20 cellular contexts compared by ENCODE assay signal in genomic region chr10:93812664-93813338, GRCh38. TPM values are rescaled to one million over a fixed set of nuclear protein-coding genes. Genes with fewer than 3 reads are reported as not detected.
DNase-seq lines count a peak whose midpoint lies in the region; ATAC-seq, FAIRE-seq and TF ChIP-seq lines count a peak whose summit lies in the region.
"Had no signal": no experiment of that assay in that cellular context is flagged by ENCODE, and none has a peak within 500 bp of the region (broad histone marks: within the 10 kb centered on the region; RNA-seq: fewer than 3 reads in every experiment).

No MANE protein-coding gene starts in this region.

- dilution Hi-C loops in IMR-90 (cut with HindIII; ENCODE audit: low sequenced_read_pairs, unreplicated experiment): no loop called here

- FAIRE-seq in astrocyte (lab: Jason Lieb, UNC) (no peak), frontal cortex (lab: Jason Lieb, UNC) (no peak)
- FAIRE-seq: D721Med, G401.6, GM12878, K562 had no signal

- H3K9ac ChIP-seq in IMR-90 (ENCODE audit: low read depth, low read length) (no peak overlapping the region), astrocyte (ENCODE audit: low read length) (no peak overlapping the region), trophoblast cell (ENCODE audit: low read length) (no peak overlapping the region)
- H3K9ac ChIP-seq: BLaER1 had no signal

- no peak overlapping the region for H3K23ac ChIP-seq in IMR-90 (ENCODE audit: low read depth, low read length)
- H3K23ac ChIP-seq in trophoblast cell (ENCODE audit: low read length): no peak overlapping the region

- no peak for TF ChIP-seq CTCF in IMR-90 (conservative IDR thresholded peaks at IDR 0.05; ENCODE audit: low read depth, low read length)
- no peak for TF ChIP-seq CTCF in astrocyte (IDR thresholded peaks at IDR 0.05; ENCODE audit: insufficient read depth, low read depth, low read length)

- H2AK9ac ChIP-seq in IMR-90 (replicated peaks; ENCODE audit: low read depth, low read length, poor library complexity): no peak overlapping the region

- no peak for ATAC-seq in IMR-90 (ENCODE audit: low read depth)
- ATAC-seq: K562 had no signal

- peaks cover 9% of the 10 kb centered on the region for H3K27me3 Mint-ChIP-seq in astrocyte (ENCODE audit: low read depth, unreplicated experiment)

- DNase-seq in NCI-H2227 (lab: John Stamatoyannopoulos, UW; ENCODE audit: unreplicated experiment) (peak; percentile 2), NCI-H2227 treated with DMSO at 0.1 percent for 48 hours (lab: John Stamatoyannopoulos, UW) (no peak), IMR-90 (no peak), astrocyte (ENCODE audit: low read depth) (no peak), T1000 (lab: John Stamatoyannopoulos, UW) (no peak), trophoblast cell (no peak), frontal cortex (ENCODE audit: low spot score in 2 of 2) (no peak)
- DNase-seq: NCI-H2029 treated with DMSO at 0.1 percent for 48 hours had no signal

- BruUV-seq in IMR-90 (replicated peaks; lab: Mats Ljungman, UMichigan): no TSS peak

- no peaks in the 10 kb centered on the region for H3K9me3 ChIP-seq in IMR-90 (ENCODE audit: control insufficient read depth, insufficient read depth, low read length)
- H3K9me3 ChIP-seq in astrocyte (ENCODE audit: insufficient read depth, low read depth, low read length): no peaks in the 10 kb centered on the region
- no peaks in the 10 kb centered on the region for H3K9me3 ChIP-seq in trophoblast cell (ENCODE audit: insufficient read depth, low read depth, low read length)
- H3K9me3 ChIP-seq: BLaER1, MG63, SJSA1 had no signal

- TF ChIP-seq POLR2A in IMR-90 (IDR thresholded peaks at IDR 0.05; ENCODE audit: low read depth, low read length): no peak

- WGBS in IMR-90 (ENCODE audit: extremely low coverage in 2 of 2, insufficient read length in 1 of 2), 2 experiments: no CpG with 5 or more reads among the region's 1 CpG
- WGBS in trophoblast cell (ENCODE audit: extremely low coverage, insufficient coverage, insufficient read length): no CpG with 5 or more reads among the region's 1 CpG

- CTCF ChIA-PET in IMR-90 (lab: Yijun Ruan, JAX): no interaction called here

- H3K27me3 ChIP-seq in IMR-90 (ENCODE audit: control insufficient read depth, insufficient read depth, low read length): peaks cover 9% of the 10 kb centered on the region
- H3K27me3 ChIP-seq in astrocyte (ENCODE audit: insufficient read depth, low read length): peaks cover 4% of the 10 kb centered on the region
- H3K27me3 ChIP-seq in trophoblast cell (ENCODE audit: insufficient read depth, low read length): no peaks in the 10 kb centered on the region
- H3K27me3 ChIP-seq: BLaER1, MG63, SJSA1 had no signal

- H3K18ac ChIP-seq in IMR-90 (ENCODE audit: low read depth, low read length) (no peak overlapping the region), trophoblast cell (ENCODE audit: low read length) (no peak overlapping the region)

- H3K4me3 ChIP-seq in IMR-90 (ENCODE audit: insufficient read depth, low read depth, low read length) (no peak overlapping the region), astrocyte (ENCODE audit: insufficient read depth, low read depth, low read length) (no peak overlapping the region), trophoblast cell (ENCODE audit: low read depth, low read length) (no peak overlapping the region)
- H3K4me3 ChIP-seq: BLaER1, GM12878, GM23338, K562, MG63, SJSA1 had no signal

- H3K14ac ChIP-seq in IMR-90 (replicated peaks; ENCODE audit: low read depth, low read length) (no peak overlapping the region), trophoblast cell (ENCODE audit: low read length) (no peak overlapping the region)

- no peaks in the 10 kb centered on the region for H3K36me3 ChIP-seq in IMR-90 (ENCODE audit: control insufficient read depth, insufficient read depth, low read length)
- H3K36me3 ChIP-seq in astrocyte (ENCODE audit: insufficient read depth, low read length): no peaks in the 10 kb centered on the region
- no peaks in the 10 kb centered on the region for H3K36me3 ChIP-seq in trophoblast cell (ENCODE audit: control insufficient read depth in 1 of 2, insufficient read depth in 2 of 2, low read length in 2 of 2)
- H3K36me3 ChIP-seq: BLaER1, MG63, SJSA1 had no signal

- POLR2A ChIA-PET in IMR-90 (lab: Charles Lee; ENCODE audit: unreplicated experiment): no interaction called here

- no peak overlapping the region for H2BK120ac ChIP-seq in IMR-90 (ENCODE audit: low read depth, low read length)
- H2BK120ac ChIP-seq in trophoblast cell (ENCODE audit: insufficient read depth, low read length, poor library complexity): no peak overlapping the region

- H3K4me1 ChIP-seq in IMR-90 (ENCODE audit: control insufficient read depth, insufficient read depth, low read length) (peaks cover 6% of the 10 kb centered on the region), astrocyte (ENCODE audit: insufficient read depth, low read length) (peaks cover 27% of the 10 kb centered on the region), trophoblast cell (ENCODE audit: control insufficient read depth in 1 of 2, insufficient read depth in 2 of 2, low read length in 2 of 2) (peaks cover 3 to 8% of the 10 kb centered on the region in 2 experiments)
- H3K4me1 ChIP-seq: BLaER1 had no signal

- no peaks in the 10 kb centered on the region for H3K79me1 ChIP-seq in IMR-90 (ENCODE audit: low read depth in 1 of 2, low read length in 2 of 2)
- peaks cover 2% of the 10 kb centered on the region for H3K79me1 ChIP-seq in trophoblast cell (ENCODE audit: low read length)

- no peak overlapping the region for H4K8ac ChIP-seq in IMR-90 (ENCODE audit: low read depth in 2 of 2, low read length in 2 of 2)
- H4K8ac ChIP-seq in trophoblast cell (ENCODE audit: low read depth, low read length): no peak overlapping the region

- no peak overlapping the region for H2BK12ac ChIP-seq in trophoblast cell (ENCODE audit: low read length)

- H4K20me1 ChIP-seq in IMR-90 (ENCODE audit: insufficient read depth, low read length) (no peaks in the 10 kb centered on the region), astrocyte (ENCODE audit: insufficient read depth, low read length) (no peaks in the 10 kb centered on the region)
- H4K20me1 ChIP-seq: BLaER1 had no signal

- no peaks in the 10 kb centered on the region for H3K9me3 Mint-ChIP-seq in astrocyte (ENCODE audit: unreplicated experiment)
- H3K9me3 Mint-ChIP-seq: CD4-positive, CD25-positive, alpha-beta regulatory T cell; GM23338 had no signal

- no peaks in the 10 kb centered on the region for H3K79me2 ChIP-seq in astrocyte (ENCODE audit: insufficient read depth, low read length)
- no peaks in the 10 kb centered on the region for H3K79me2 ChIP-seq in trophoblast cell (ENCODE audit: control insufficient read depth, insufficient read depth, low read length, poor library complexity)

- H2BK15ac ChIP-seq in IMR-90 (ENCODE audit: low read depth, low read length): no peak overlapping the region

- H3K4me1 Mint-ChIP-seq in astrocyte (ENCODE audit: low read depth, unreplicated experiment): peaks cover 5% of the 10 kb centered on the region

- H3K27ac Mint-ChIP-seq in astrocyte (ENCODE audit: unreplicated experiment): no peak overlapping the region
- H3K27ac Mint-ChIP-seq: CD4-positive, CD25-positive, alpha-beta regulatory T cell; GM23338 had no signal

- H3K56ac ChIP-seq in IMR-90 (ENCODE audit: extremely low read depth, insufficient read depth, low read length): no peak overlapping the region

- TF ChIP-seq RAD21 in IMR-90 (IDR thresholded peaks at IDR 0.05; ENCODE audit: low read length): no peak

- H2AFZ ChIP-seq in IMR-90 (replicated peaks; ENCODE audit: low read length, poor library complexity) (no peak overlapping the region), astrocyte (ENCODE audit: low read depth, low read length) (no peak overlapping the region), trophoblast cell (ENCODE audit: insufficient read depth, low read length, poor library complexity) (no peak overlapping the region)
- H2AFZ ChIP-seq: GM23338 had no signal

- no peak overlapping the region for H4K5ac ChIP-seq in IMR-90 (ENCODE audit: low read depth, low read length)

- H3K4me2 ChIP-seq in IMR-90 (ENCODE audit: low read depth, low read length): no peak overlapping the region
- H3K4me2 ChIP-seq in astrocyte (ENCODE audit: low read length): peak overlapping the region; percentile 21
- H3K4me2 ChIP-seq in trophoblast cell (ENCODE audit: low read length): no peak overlapping the region
- H3K4me2 ChIP-seq: BLaER1, GM23338 had no signal

- no peak overlapping the region for H3K27ac ChIP-seq in IMR-90 (ENCODE audit: insufficient read depth, low read length)
- H3K27ac ChIP-seq in astrocyte (ENCODE audit: low read depth, low read length): no peak overlapping the region
- H3K27ac ChIP-seq in trophoblast cell (ENCODE audit: low read depth, low read length): no peak overlapping the region
- H3K27ac ChIP-seq: BLaER1, HL-60 had no signal

- H4K91ac ChIP-seq in IMR-90 (ENCODE audit: insufficient read depth, low read depth, low read length) (no peak overlapping the region), trophoblast cell (ENCODE audit: low read depth, low read length) (no peak overlapping the region)

- H2AK5ac ChIP-seq in IMR-90 (ENCODE audit: low read depth, low read length) (no peak overlapping the region), trophoblast cell (ENCODE audit: low read length) (no peak overlapping the region)

- peaks cover 3% of the 10 kb centered on the region for H3K9me1 ChIP-seq in IMR-90 (ENCODE audit: insufficient read depth, low read length)

- H3K4me3 Mint-ChIP-seq in astrocyte (ENCODE audit: unreplicated experiment): no peak overlapping the region
- H3K4me3 Mint-ChIP-seq: CD4-positive, CD25-positive, alpha-beta regulatory T cell; GM23338 had no signal

- no peak overlapping the region for H4K12ac ChIP-seq in trophoblast cell (ENCODE audit: low read depth, low read length)

- H2BK20ac ChIP-seq in IMR-90 (ENCODE audit: low read depth, low read length): no peak overlapping the region

- H2BK5ac ChIP-seq in IMR-90 (ENCODE audit: low read depth, low read length, poor library complexity, severe bottlenecking): no peak overlapping the region
- H2BK5ac ChIP-seq in trophoblast cell (ENCODE audit: low read depth, low read length, poor library complexity): no peak overlapping the region

- in situ Hi-C loops in IMR-90 (cut with MboI; ENCODE audit: low sequenced_read_pairs): no loop called here

- H3K4ac ChIP-seq in IMR-90 (ENCODE audit: low read depth, low read length) (no peak overlapping the region), trophoblast cell (ENCODE audit: low read depth, low read length) (no peak overlapping the region)

- intact Hi-C loops in IMR-90 (cut with micrococcal nuclease): no loop called here

- no peaks in the 10 kb centered on the region for H3K36me3 Mint-ChIP-seq in astrocyte (ENCODE audit: low read depth, unreplicated experiment)
- H3K36me3 Mint-ChIP-seq: CD4-positive, CD25-positive, alpha-beta regulatory T cell had no signal

TF ChIP-seq in IMR-90, 13 proteins besides CTCF, POLR2A, EP300 and RAD21:
- peak; percentile 85 for TF ChIP-seq MAFK (IDR thresholded peaks at IDR 0.05; ENCODE audit: low read depth, low read length)
- no peak for TF ChIP-seq FOS (IDR thresholded peaks at IDR 0.05; ENCODE audit: low read depth, low read length)

RNA-seq across cellular contexts. Expression of gene LGI1, which starts 55.1 kb away (rescaled TPM):
- total RNA-seq in IMR-90 (2012; rRNA removed) (not detected in 2 replicates), astrocyte (0.41 and 2.0 TPM in 2 replicates), frontal cortex (23.2 TPM)
- not detected in 2 replicates for polyA plus RNA-seq in IMR-90 (2012; rRNA removed)
- polyA plus RNA-seq in IMR-90 (2012; cell fraction: cytosol; rRNA removed): not detected in 2 replicates
- not detected in 2 replicates for polyA plus RNA-seq in IMR-90 (2012; cell fraction: nucleus; rRNA removed; ENCODE audit: low replicate concordance)
- polyA plus RNA-seq in trophoblast cell (2013): 14.4 and 14.6 TPM in 2 replicates
- total RNA-seq: A172; CD4-positive, CD25-positive, alpha-beta regulatory T cell; GM12878; K562 had no signal
- polyA plus RNA-seq: AG04450; CD4-positive, CD25-positive, alpha-beta regulatory T cell; GM12878; K562 had no signal
